Comparison of ENCODE assay signal across 8 cellular contexts in the genomic region with DNA sequence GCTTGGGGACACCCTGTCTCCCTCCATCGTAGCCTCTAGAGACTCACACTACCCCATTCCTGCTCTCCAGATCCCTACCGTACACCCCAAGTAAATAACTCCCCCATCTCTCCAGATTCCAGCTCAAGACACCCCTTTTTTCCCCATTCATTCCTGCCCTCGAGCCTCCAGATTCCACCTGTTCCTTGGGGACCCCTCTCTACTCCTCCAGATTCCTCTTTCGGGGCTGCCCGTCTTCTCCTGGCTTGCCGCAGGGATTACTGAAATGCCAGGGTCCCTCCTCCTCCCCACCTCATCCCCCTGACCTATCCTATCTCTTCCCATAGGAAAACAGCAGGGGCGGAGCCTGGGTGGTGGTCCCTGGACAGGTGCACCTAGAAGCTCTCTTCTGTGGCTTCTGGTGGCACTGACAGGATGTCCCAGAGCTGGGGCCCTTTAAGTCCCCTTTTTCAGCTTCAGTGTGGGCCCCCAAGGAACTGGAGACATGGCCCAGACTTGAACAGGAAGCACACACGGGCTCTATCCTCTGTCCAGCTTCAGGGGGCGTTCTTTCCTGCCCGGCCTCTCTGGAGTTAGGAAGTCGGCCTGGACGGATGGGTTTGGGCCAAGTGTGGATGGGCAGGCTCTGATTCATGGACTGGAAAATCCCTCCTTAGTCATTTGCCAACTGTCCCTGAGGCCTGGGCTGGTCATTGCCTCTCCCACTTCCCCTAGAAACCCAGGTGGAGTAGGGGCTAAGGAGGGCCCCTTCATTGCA. TPM values are rescaled to one million over a fixed set of nuclear protein-coding genes. Genes with fewer than 3 reads are reported as not detected.
DNase-seq lines count a peak whose midpoint lies in the region; ATAC-seq and TF ChIP-seq lines count a peak whose summit lies in the region.

No MANE protein-coding gene starts in this region.

- H3K23me2 ChIP-seq in H9 (ENCODE audit: insufficient read length, low read depth, low read length, poor library complexity, severe bottlenecking): peaks cover 5% of the 10 kb centered on the region

- H3K36me3 Mint-ChIP-seq in H9 (ENCODE audit: insufficient read depth in 1 of 3, low read depth in 3 of 3) (peaks cover 10 to 22% (median 19%) of the 10 kb centered on the region in 3 experiments; a peak in 6 of 7 replicates), WTC11 (peaks cover 10% of the 10 kb centered on the region)

- H2AK5ac ChIP-seq in H9 (ENCODE audit: insufficient read length, low read length): no peak overlapping the region

- peak overlapping the region; percentile 67 for H3K9ac ChIP-seq in H9 (ENCODE audit: extremely low read depth, insufficient read length, low read length)

- no peaks in the 10 kb centered on the region for H4K20me1 ChIP-seq in H9 (ENCODE audit: control insufficient read depth, insufficient read depth, insufficient read length)

- no peak overlapping the region; the same call in 1 of the 2 replicates for H3K4ac ChIP-seq in H9 (ENCODE audit: low read depth, low read length)

- no peak overlapping the region for H4K8ac ChIP-seq in H9 (replicated peaks; ENCODE audit: insufficient read length, low read depth, low read length)

- H3K27me3 ChIP-seq in AG04450 (ENCODE audit: control insufficient read depth, insufficient read depth, low read length) (no peaks in the 10 kb centered on the region), H9 (ENCODE audit: insufficient read depth, low read length) (no peaks in the 10 kb centered on the region), gastroesophageal sphincter (no peaks in the 10 kb centered on the region)

- H2BK15ac ChIP-seq in H9 (ENCODE audit: low read depth, low read length): no peak overlapping the region

- peaks cover 15 to 17% of the 10 kb centered on the region in 2 experiments for H3K4me1 Mint-ChIP-seq in H9
- peaks cover 16% of the 10 kb centered on the region for H3K4me1 Mint-ChIP-seq in WTC11

- peak; percentile 7; the same call in 1 of the 2 replicates for ATAC-seq in WTC11
- peak; percentile 37 for ATAC-seq in gastroesophageal sphincter
- ATAC-seq in omental fat pad (ENCODE audit: low FRiP score): peak; percentile 68
- no peak for ATAC-seq in HG02759 (IDR thresholded peaks at IDR 0.05; ENCODE audit: unreplicated experiment)
- ATAC-seq in HG03457 (IDR thresholded peaks at IDR 0.05; ENCODE audit: unreplicated experiment): no peak
- ATAC-seq in GM18870 (IDR thresholded peaks at IDR 0.05; ENCODE audit: unreplicated experiment): no peak

- DNase-seq in AG04450 (ENCODE audit: low read depth, low spot score): peak; percentile 86
- peak; percentile 74 for DNase-seq in H9
- peak; percentile 68 for DNase-seq in WTC11 (ENCODE audit: low spot score)
- DNase-seq in omental fat pad (ENCODE audit: low spot score): peak; percentile 77

- no peak overlapping the region for H3T11ph ChIP-seq in H9 (ENCODE audit: low read length)

- peak overlapping the region; percentile 89 to 97 for H3K4me3 Mint-ChIP-seq in H9
- H3K4me3 Mint-ChIP-seq in WTC11: peak overlapping the region; percentile 92

- H3K23ac ChIP-seq in H9 (ENCODE audit: insufficient read length, low read depth, low read length): no peak overlapping the region

- H3K27ac ChIP-seq in AG04450 (ENCODE audit: low read depth, low read length): peak overlapping the region; percentile 97
- H3K27ac ChIP-seq in H9 (ENCODE audit: insufficient read length, low read depth, low read length): no peak overlapping the region
- peak overlapping the region; percentile 73 to 94 (median 92) for H3K27ac ChIP-seq in gastroesophageal sphincter

- H2AFZ ChIP-seq in H9 (ENCODE audit: low read length): no peak overlapping the region

- H3K4me2 ChIP-seq in H9 (ENCODE audit: insufficient read depth, insufficient read length, low read length): peak overlapping the region; percentile 83

- no peak overlapping the region for H4K91ac ChIP-seq in H9 (ENCODE audit: insufficient read length, low read depth, low read length)

- peak overlapping the region; percentile 19 to 94 (median 90); a peak in 6 of 7 replicates for H3K27ac Mint-ChIP-seq in H9
- peak overlapping the region; percentile 96 for H3K27ac Mint-ChIP-seq in WTC11

- H3K9me3 Mint-ChIP-seq in H9: no peaks in the 10 kb centered on the region
- no peaks in the 10 kb centered on the region for H3K9me3 Mint-ChIP-seq in WTC11

- H2BK20ac ChIP-seq in H9 (ENCODE audit: low read depth, low read length, poor library complexity, severe bottlenecking): no peak overlapping the region

- no peak overlapping the region for H2BK5ac ChIP-seq in H9 (ENCODE audit: insufficient read length, low read length)

- no CpG with 5 or more reads among the region's 12 CpGs for WGBS in H9 (ENCODE audit: extremely low coverage, insufficient read length, low lambda C conversion rate)
- 1 to 5% methylated on average over 9 to 11 of the region's 12 CpGs for WGBS in gastroesophageal sphincter (ENCODE audit: low coverage in 1 of 2), 2 donors

- POLR2A ChIA-PET in AG04450 (lab: Yijun Ruan, JAX) (interaction anchor here (1.1 to 3.9 kb wide), 8 partner anchors 9 to 66 kb away, joined by 3 to 19 read pairs (median 4); partner anchors contain the start of gene C19orf53), WTC11 (lab: Charles Lee) (interaction anchor here (0.7 to 3.0 kb wide), 7 partner anchors 8 to 66 kb away, joined by 3 to 19 read pairs (median 6); no protein-coding TSS in a partner anchor)

- no peaks in the 10 kb centered on the region; the same call in 1 of the 2 replicates for H3K27me3 Mint-ChIP-seq in H9 (ENCODE audit: low read depth)
- no peaks in the 10 kb centered on the region for H3K27me3 Mint-ChIP-seq in WTC11 (ENCODE audit: low read depth)

- peak overlapping the region; percentile 80 for H3K4me3 ChIP-seq in AG04450 (ENCODE audit: low read depth, low read length)
- H3K4me3 ChIP-seq in gastroesophageal sphincter: peak overlapping the region; percentile 57 to 87

- no peaks in the 10 kb centered on the region; the same call in 1 of the 2 replicates for H3K9me3 ChIP-seq in AG04450 (ENCODE audit: control insufficient read depth, insufficient read depth, low read length)
- H3K9me3 ChIP-seq in H9 (ENCODE audit: control insufficient read depth, low read depth, low read length): no peaks in the 10 kb centered on the region
- H3K9me3 ChIP-seq in gastroesophageal sphincter: no peaks in the 10 kb centered on the region

- no peak overlapping the region for H3K56ac ChIP-seq in H9 (ENCODE audit: insufficient read length, low read depth, low read length)

- no peaks in the 10 kb centered on the region for H3K4me1 ChIP-seq in H9 (ENCODE audit: insufficient read depth, low read length)
- H3K4me1 ChIP-seq in gastroesophageal sphincter: peaks cover 0 to 42% (median 12%) of the 10 kb centered on the region in 3 donors

- peak overlapping the region; percentile 72 for H3K18ac ChIP-seq in H9 (ENCODE audit: insufficient read length, low read depth, low read length)

- no peak overlapping the region for H2BK120ac ChIP-seq in H9 (ENCODE audit: low read depth, low read length, poor library complexity, severe bottlenecking)

- TF ChIP-seq POLR2A in gastroesophageal sphincter (IDR thresholded peaks at IDR 0.05): no peak

- H3K36me3 ChIP-seq in gastroesophageal sphincter: peaks cover 0 to 4% of the 10 kb centered on the region in 2 donors

- peak; percentile 52 for TF ChIP-seq CTCF in AG04450 (IDR thresholded peaks at IDR 0.05; ENCODE audit: low read depth, low read length)
- TF ChIP-seq CTCF in H9 (conservative IDR thresholded peaks at IDR 0.05): no peak
- TF ChIP-seq CTCF in WTC11 (IDR thresholded peaks at IDR 0.05): no peak
- TF ChIP-seq CTCF in gastroesophageal sphincter (IDR thresholded peaks at IDR 0.05): peak in 1 of 4 experiments; percentile 43
- TF ChIP-seq CTCF in omental fat pad (IDR thresholded peaks at IDR 0.05): no peak

- no peak overlapping the region for H2BK12ac ChIP-seq in H9 (ENCODE audit: insufficient read length, low read depth, low read length)

- no peaks in the 10 kb centered on the region for H3K79me1 ChIP-seq in H9 (ENCODE audit: insufficient read depth, low read depth, low read length, poor library complexity, severe bottlenecking)

- CTCF ChIA-PET in AG04450 (lab: Charles Lee): interaction anchor here (0.6 to 2.7 kb wide), 5 partner anchors 12 to 66 kb away, joined by 3 to 23 read pairs (median 3); no protein-coding TSS in a partner anchor
- CTCF ChIA-PET in WTC11 (lab: Charles Lee): interaction anchor here (0.5 to 4.0 kb wide), 10 partner anchors 8 to 276 kb away, joined by 3 to 28 read pairs (median 3); partner anchors contain the start of gene MISP3

- no peak for TF ChIP-seq EP300 in gastroesophageal sphincter (IDR thresholded peaks at IDR 0.05)

- H4K5ac ChIP-seq in H9 (ENCODE audit: insufficient read length, low read depth, low read length): no peak overlapping the region

- H3K79me2 ChIP-seq in H9 (ENCODE audit: insufficient read depth, low read length): no peaks in the 10 kb centered on the region

- H3K14ac ChIP-seq in H9 (ENCODE audit: insufficient read depth, low read length): no peak overlapping the region

TF ChIP-seq in WTC11, 78 proteins besides CTCF, POLR2A, EP300 and RAD21:
- no peak for TF ChIP-seq ZNF671 (CRISPR knock-in tag; IDR thresholded peaks at IDR 0.05)
- TF ChIP-seq SMAD3 (CRISPR knock-in tag; IDR thresholded peaks at IDR 0.05; ENCODE audit: borderline replicate concordance): no peak
- no peak for TF ChIP-seq ZNF423 (CRISPR knock-in tag; IDR thresholded peaks at IDR 0.05)
- TF ChIP-seq ZNF317 (CRISPR knock-in tag; IDR thresholded peaks at IDR 0.05; ENCODE audit: borderline replicate concordance, low read depth): no peak
- no peak for TF ChIP-seq JAZF1 (CRISPR knock-in tag; IDR thresholded peaks at IDR 0.05)

RNA-seq across cellular contexts. Expression of gene ZSWIM4, which starts 1.2 kb away (rescaled TPM):
- polyA plus RNA-seq in AG04450 (2011; rRNA removed): 2.3 and 3.4 TPM in 2 replicates
- polyA minus RNA-seq in AG04450 (2011; rRNA and poly(A)+ RNA removed): 3.6 and 5.0 TPM in 2 replicates
- total RNA-seq in H9 (2021) (50.7 and 53.1 TPM in 2 replicates), WTC11 (2021) (33.4 to 35.5 TPM (median 34.2 TPM) in 3 replicates), gastroesophageal sphincter (1 to 10 TPM; 3.9 to 9.2 (median 4.2) TPM), omental fat pad (1 to 10 TPM; 3.8 to 5.2 (median 4.6) TPM)

RNA-seq across cellular contexts. Expression of gene C19orf53, which starts 22.2 kb away (rescaled TPM):
- polyA plus RNA-seq in AG04450 (2011; rRNA removed): 145 and 213 TPM in 2 replicates
- 118 and 136 TPM in 2 replicates for polyA minus RNA-seq in AG04450 (2011; rRNA and poly(A)+ RNA removed)
- 127 and 129 TPM in 2 replicates for total RNA-seq in H9 (2021)
- 102 to 112 TPM (median 110 TPM) in 3 replicates for total RNA-seq in WTC11 (2021)
- total RNA-seq in gastroesophageal sphincter: 100 to 1,000 TPM; 123 to 142 (median 128) TPM
- total RNA-seq in omental fat pad: 100 to 1,000 TPM; 135 to 206 (median 170) TPM

RNA-seq across cellular contexts. Expression of gene MRI1, which starts 32.2 kb away (rescaled TPM):
- polyA plus RNA-seq in AG04450 (2011; rRNA removed): 20.2 and 24.1 TPM in 2 replicates
- 15.7 and 19.7 TPM in 2 replicates for polyA minus RNA-seq in AG04450 (2011; rRNA and poly(A)+ RNA removed)
- 17.2 and 19.5 TPM in 2 replicates for total RNA-seq in H9 (2021)
- 27.9 to 29.9 TPM (median 28.1 TPM) in 3 replicates for total RNA-seq in WTC11 (2021)
- total RNA-seq in gastroesophageal sphincter: 10 to 100 TPM; 31.2 to 51.8 (median 42.2) TPM
- total RNA-seq in omental fat pad: 10 to 100 TPM; 34.1 to 82.1 (median 38.5) TPM

Comparison
In these comparisons a context has a peak if more than half of its experiments do, and no peak if none do; other contexts are left out.
1. ATAC-seq: peak in WTC11 (single experiment), gastroesophageal sphincter (single experiment) and omental fat pad (single experiment); none in HG02759 (single experiment), HG03457 (single experiment) and GM18870 (single experiment).
2. Peak in every context shown above with its lines, with median percentiles within 50 percentile points of each other: DNase-seq.